Comparison of ENCODE assay signal across 15 cellular contexts in genomic region chr6:38415231-38416005, GRCh38.
DNase-seq lines count a peak whose midpoint lies in the region; ATAC-seq and TF ChIP-seq lines count a peak whose summit lies in the region.
"Had no signal": no experiment of that assay in that cellular context is flagged by ENCODE, and none has a peak within 500 bp of the region (broad histone marks: within the 10 kb centered on the region; RNA-seq: fewer than 3 reads in every experiment).

No MANE protein-coding gene starts in this region.

- no peaks in the 10 kb centered on the region for H3K36me3 Mint-ChIP-seq in HFFc6 (ENCODE audit: low read depth)
- H3K36me3 Mint-ChIP-seq in stimulated activated memory B cell treated with anti-CD40 and anti-IgM and Interleukin-4, amounts not matched to agents 10 μg/mL and 1 μg/mL and 100 μg/mL, for 72 hours: peaks cover 6% of the 10 kb centered on the region

- TF ChIP-seq CTCF in HFFc6 (IDR thresholded peaks at IDR 0.05): no peak
- no peak for TF ChIP-seq CTCF in coronary artery (IDR thresholded peaks at IDR 0.05)

- no peak overlapping the region for H3K27ac ChIP-seq in coronary artery
- H3K27ac ChIP-seq: C4-2B had no signal

- peaks cover 1% of the 10 kb centered on the region; the same call in 1 of the 2 replicates for H3K27me3 Mint-ChIP-seq in HFFc6 (ENCODE audit: insufficient read depth)
- no peaks in the 10 kb centered on the region for H3K27me3 Mint-ChIP-seq in stimulated activated memory B cell treated with anti-CD40 and anti-IgM and Interleukin-4, amounts not matched to agents 10 μg/mL and 1 μg/mL and 100 μg/mL, for 72 hours
- H3K27me3 Mint-ChIP-seq: CD4-positive, alpha-beta memory T cell had no signal

- DNase-seq in AG20443 (ENCODE audit: low spot score) (peak; percentile 34), HFFc6 (peak; percentile 13), fibroblast of peridontal ligament (ENCODE audit: extremely low read depth) (peak; percentile 33), NCI-H2029 (lab: John Stamatoyannopoulos, UW) (no peak), coronary artery (ENCODE audit: low spot score) (no peak), T-helper 2 cell (no peak)
- DNase-seq: 8988T; BE2C; CD4-positive, alpha-beta memory T cell; DMS79; GDM1; HCEC 1CT had no signal

- ATAC-seq in stimulated activated memory B cell treated with anti-CD40 and anti-IgM and Interleukin-4, amounts not matched to agents 10 μg/mL and 1 μg/mL and 100 μg/mL, for 72 hours: no peak
- no peak for ATAC-seq in GM19351 (IDR thresholded peaks at IDR 0.05; ENCODE audit: unreplicated experiment)

- no peak overlapping the region for H3K4me3 Mint-ChIP-seq in HFFc6
- no peak overlapping the region for H3K4me3 Mint-ChIP-seq in stimulated activated memory B cell treated with anti-CD40 and anti-IgM and Interleukin-4, amounts not matched to agents 10 μg/mL and 1 μg/mL and 100 μg/mL, for 72 hours
- H3K4me3 Mint-ChIP-seq: CD4-positive, alpha-beta memory T cell had no signal

- no peaks in the 10 kb centered on the region for H3K9me3 Mint-ChIP-seq in HFFc6
- H3K9me3 Mint-ChIP-seq in stimulated activated memory B cell treated with anti-CD40 and anti-IgM and Interleukin-4, amounts not matched to agents 10 μg/mL and 1 μg/mL and 100 μg/mL, for 72 hours: no peaks in the 10 kb centered on the region
- H3K9me3 Mint-ChIP-seq: CD4-positive, alpha-beta memory T cell had no signal

- H3K27ac Mint-ChIP-seq in HFFc6: no peak overlapping the region
- H3K27ac Mint-ChIP-seq in stimulated activated memory B cell treated with anti-CD40 and anti-IgM and Interleukin-4, amounts not matched to agents 10 μg/mL and 1 μg/mL and 100 μg/mL, for 72 hours: peak overlapping the region; percentile 22

- H3K4me1 Mint-ChIP-seq in HFFc6 (ENCODE audit: low read depth): peaks cover 42% of the 10 kb centered on the region
- H3K4me1 Mint-ChIP-seq in stimulated activated memory B cell treated with anti-CD40 and anti-IgM and Interleukin-4, amounts not matched to agents 10 μg/mL and 1 μg/mL and 100 μg/mL, for 72 hours: peaks cover 7% of the 10 kb centered on the region

- no peak overlapping the region for H3K4me3 ChIP-seq in coronary artery

Comparison
In these comparisons a context has a peak if more than half of its experiments do, and no peak if none do; other contexts are left out.
1. DNase-seq: peak in AG20443 (single experiment), HFFc6 (single experiment) and fibroblast of peridontal ligament (single experiment); none in NCI-H2029 (single experiment), coronary artery (single experiment) and T-helper 2 cell (0 of 5).